ENCODE assay signal across 8 cellular contexts in the genomic region with DNA sequence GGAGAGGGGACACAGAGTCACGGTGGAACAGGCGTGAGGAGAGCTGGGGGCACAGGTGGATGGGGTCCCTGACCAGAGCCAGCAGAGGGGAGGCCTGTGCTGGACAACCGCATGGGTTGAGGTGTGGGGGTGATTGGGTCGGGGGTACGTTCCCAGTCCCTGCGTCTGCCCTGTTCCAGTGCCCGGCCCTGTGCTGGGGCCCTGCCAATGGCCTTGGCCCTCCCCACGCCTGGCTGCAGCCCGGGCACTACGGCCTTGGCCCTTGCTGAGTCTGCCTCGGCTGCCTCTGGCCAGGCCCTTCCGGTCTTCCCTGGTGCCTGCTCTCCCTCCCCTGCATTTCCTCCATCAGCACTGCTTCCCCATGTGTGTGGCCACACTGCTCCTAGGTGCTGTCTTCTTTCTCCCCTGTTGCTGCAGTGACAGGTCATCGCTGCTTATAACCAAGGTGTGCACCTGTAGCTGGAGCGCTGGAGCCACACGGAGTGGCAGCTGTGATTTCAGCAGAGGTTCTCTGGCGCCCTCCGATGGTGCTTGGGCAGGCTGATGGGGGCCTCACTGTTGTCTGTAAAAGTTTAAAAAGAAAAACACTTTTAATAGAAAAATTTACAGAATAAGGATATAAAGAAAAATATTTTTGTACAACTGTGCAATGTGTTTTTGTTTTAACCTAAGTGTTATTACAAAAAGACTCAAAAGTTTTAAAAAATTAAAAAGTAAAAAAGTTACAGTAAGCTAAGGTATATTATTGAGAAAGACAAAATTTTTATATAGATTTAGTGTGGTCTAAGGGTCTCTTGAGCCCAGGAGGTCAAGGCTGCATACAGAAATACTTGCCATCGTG. TPM values are rescaled to one million over a fixed set of nuclear protein-coding genes. Genes with fewer than 3 reads are reported as not detected.
DNase-seq lines count a peak whose midpoint lies in the region; ATAC-seq and TF ChIP-seq lines count a peak whose summit lies in the region.

No MANE protein-coding gene starts in this region.

- H2AFZ ChIP-seq in neural cell (ENCODE audit: low read depth, low read length): no peak overlapping the region

- no peaks in the 10 kb centered on the region for H4K20me1 ChIP-seq in neural cell (ENCODE audit: insufficient read depth)

- H3K9me2 ChIP-seq in neural cell (ENCODE audit: insufficient read depth, low read length): no peaks in the 10 kb centered on the region

- no peaks in the 10 kb centered on the region for H3F3A ChIP-seq in neural cell (ENCODE audit: insufficient read depth, low read length, poor library complexity, severe bottlenecking)

- H3K27me3 ChIP-seq in neural cell (ENCODE audit: insufficient read depth, low read depth, low read length) (no peaks in the 10 kb centered on the region), uterus (no peaks in the 10 kb centered on the region)

- peaks cover 5% of the 10 kb centered on the region for H3K79me2 ChIP-seq in neural cell (replicated peaks; ENCODE audit: insufficient read depth, low read length)

- TF ChIP-seq RAD21 in neural cell (conservative IDR thresholded peaks at IDR 0.05): peak; percentile 60

- H3K4me1 ChIP-seq in uterus: no peaks in the 10 kb centered on the region

- H3K27ac ChIP-seq in neural cell (ENCODE audit: low read length): no peak overlapping the region
- no peak overlapping the region for H3K27ac ChIP-seq in uterus

- no peak overlapping the region for H3K9ac ChIP-seq in neural cell (ENCODE audit: low read length)

- peak; percentile 72 for ATAC-seq in GM19395 (IDR thresholded peaks at IDR 0.05; ENCODE audit: unreplicated experiment)
- peak; percentile 52 for ATAC-seq in esophagus mucosa

- H3K4me2 ChIP-seq in neural cell (ENCODE audit: low read length): no peak overlapping the region

- TF ChIP-seq EP300 in neural cell (conservative IDR thresholded peaks at IDR 0.05; ENCODE audit: poor library complexity, severe bottlenecking): no peak

- DNase-seq in AG20443 (ENCODE audit: low spot score) (peak; percentile 42), NCI-H128 (lab: John Stamatoyannopoulos, UW; ENCODE audit: unreplicated experiment) (peak; percentile 4), uterus (no peak), NCI-H187 (lab: John Stamatoyannopoulos, UW) (no peak)
- peak; percentile 52 for DNase-seq in activated CD4-positive, alpha-beta T cell treated with anti-CD3 and anti-CD28 coated beads, Interleukin-2, amount 50 U/mL, for 1 hour

- TF ChIP-seq CTCF in neural cell (IDR thresholded peaks at IDR 0.05; ENCODE audit: poor library complexity, severe bottlenecking) (peak; percentile 60), uterus (IDR thresholded peaks at IDR 0.05) (peak in 3 of 4 experiments; percentile 9 to 35 (median 23))

- H3K9me3 ChIP-seq in neural cell (ENCODE audit: low read length) (no peaks in the 10 kb centered on the region), uterus (no peaks in the 10 kb centered on the region)

- H3K36me3 ChIP-seq in neural cell (ENCODE audit: insufficient read depth, low read length): no peaks in the 10 kb centered on the region
- H3K36me3 ChIP-seq in uterus: no peaks in the 10 kb centered on the region

- no peak for TF ChIP-seq POLR2A in uterus (IDR thresholded peaks at IDR 0.05)

- intact Hi-C loops in uterus (cut with DNase I; ENCODE audit: low total_unique reads): loop anchor here (5.0 kb wide), 1 partner anchor 59 kb away; a partner anchor contains a TSS

- no peak overlapping the region for H3K4me3 ChIP-seq in neural cell (ENCODE audit: low read length)
- no peak overlapping the region for H3K4me3 ChIP-seq in uterus

TF ChIP-seq in neural cell, 6 proteins besides CTCF, POLR2A, EP300 and RAD21:
- no peak for TF ChIP-seq EZH2 (IDR thresholded peaks at IDR 0.05; ENCODE audit: borderline replicate concordance, insufficient read depth, low read length, poor library complexity, severe bottlenecking)
- peak; percentile 45 for TF ChIP-seq SMC3 (conservative IDR thresholded peaks at IDR 0.05; ENCODE audit: poor library complexity)

RNA-seq across cellular contexts. Expression of a gene that starts 45.2 kb away (rescaled TPM):
- 0.76 TPM for total RNA-seq in esophagus mucosa
- not detected in 2 replicates for polyA plus RNA-seq in neural cell
- polyA minus RNA-seq in neural cell: not detected in 2 replicates
- 1 to 10 TPM in 1 of 4 donors, under 1 TPM in 1, not detected in 2; 0.41 to 1.6 TPM for total RNA-seq in uterus

RNA-seq across cellular contexts. Expression of a gene that starts 59.4 kb away (rescaled TPM):
- 17.5 TPM for total RNA-seq in esophagus mucosa
- polyA plus RNA-seq in neural cell: 11.9 and 12.3 TPM in 2 replicates
- polyA minus RNA-seq in neural cell: 39.0 and 40.9 TPM in 2 replicates
- total RNA-seq in uterus: 10 to 100 TPM in 3 of 4 donors, 1 to 10 TPM in 1; 5.9 to 23.3 (median 14.8) TPM

Comparison
In these comparisons a context has a peak if more than half of its experiments do, and no peak if none do; other contexts are left out.
1. DNase-seq: peak in AG20443 (single experiment), NCI-H128 (single experiment) and activated CD4-positive, alpha-beta T cell treated with anti-CD3 and anti-CD28 coated beads, Interleukin-2, amount 50 U/mL, for 1 hour (single experiment); none in uterus (0 of 2) and NCI-H187 (0 of 2).